ENCODE assay signal across 16 cellular contexts in the genomic region with DNA sequence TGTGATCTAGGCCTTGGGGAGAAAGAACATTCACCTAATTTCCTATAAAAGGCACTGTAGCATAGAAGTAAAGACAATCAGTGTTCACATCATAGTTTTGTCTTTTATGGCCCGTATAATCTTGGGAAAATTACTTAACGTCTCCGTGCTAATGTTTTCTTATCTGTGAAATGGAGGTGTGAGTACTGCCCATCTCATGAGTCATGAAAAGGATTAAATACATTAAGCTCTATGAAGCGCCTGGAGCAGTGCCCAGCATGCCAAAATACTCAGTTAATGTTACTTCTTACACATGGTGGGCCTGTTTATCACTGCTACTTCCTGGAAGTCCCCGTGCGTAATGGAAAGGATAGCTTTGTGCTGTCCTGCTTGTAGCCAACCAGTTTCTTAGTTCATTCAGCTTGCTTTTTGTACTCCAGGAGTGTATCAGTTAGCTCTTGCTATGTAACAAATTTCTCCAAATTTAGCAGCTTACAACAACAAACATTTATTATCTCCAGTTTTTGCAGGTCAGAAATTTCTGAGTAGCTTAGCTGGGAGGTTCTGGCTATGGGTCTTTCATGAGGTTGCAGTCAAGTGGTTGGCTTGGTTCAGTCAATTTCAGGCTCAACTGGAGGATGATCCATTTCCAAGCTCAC.
A peak's percentile ranks its signal among the peaks of the same experiment; 100 is the strongest.
DNase-seq lines count a peak whose midpoint lies in the region; ATAC-seq, FAIRE-seq and TF ChIP-seq lines count a peak whose summit lies in the region.
"Had no signal": no experiment of that assay in that cellular context is flagged by ENCODE, and none has a peak within 500 bp of the region (broad histone marks: within the 10 kb centered on the region; RNA-seq: fewer than 3 reads in every experiment).

No MANE protein-coding gene starts in this region.

- H3K9me1 ChIP-seq in endothelial cell of umbilical vein (replicated peaks; ENCODE audit: control insufficient read depth, extremely low read depth, insufficient read depth, low read length) = no peaks in the 10 kb centered on the region

- H3K4me2 ChIP-seq in HepG2 (ENCODE audit: low read depth, low read length) = no peak overlapping the region
- peak overlapping the region; percentile 34 for H3K4me2 ChIP-seq in endothelial cell of umbilical vein (ENCODE audit: insufficient read depth, low read length)
- H3K4me2 ChIP-seq: BLaER1 had no signal

- TF ChIP-seq EP300 in HepG2 (IDR thresholded peaks at IDR 0.05; ENCODE audit: low read depth in 2 of 2, low read length in 2 of 2) (no peak), HepG2 (CRISPR knock-in tag; IDR thresholded peaks at IDR 0.05; ENCODE audit: borderline replicate concordance) (no peak), transverse colon (IDR thresholded peaks at IDR 0.05; ENCODE audit: low read depth) (no peak)

- POLR2A ChIA-PET in HepG2 (lab: Yijun Ruan, JAX) (no interaction called here), endothelial cell of umbilical vein (lab: Charles Lee) (no interaction called here)

- H2AFZ ChIP-seq in HepG2 (ENCODE audit: low read length) (no peak overlapping the region), endothelial cell of umbilical vein (ENCODE audit: low read depth, low read length) (no peak overlapping the region)

- H3K27me3 ChIP-seq in HepG2 (ENCODE audit: control insufficient read depth in 1 of 2, insufficient read depth in 2 of 2, low read length in 2 of 2) (no peaks in the 10 kb centered on the region), right lobe of liver (no peaks in the 10 kb centered on the region), endothelial cell of umbilical vein (ENCODE audit: control insufficient read depth in 2 of 2, insufficient read depth in 2 of 2, low read length in 2 of 2) (no peaks in the 10 kb centered on the region), transverse colon (no peaks in the 10 kb centered on the region)
- H3K27me3 ChIP-seq: BLaER1, brain microvascular endothelial cell, MG63, vagina had no signal

- H3K9me3 ChIP-seq in HepG2 (ENCODE audit: low read length) (no peaks in the 10 kb centered on the region), right lobe of liver (no peaks in the 10 kb centered on the region), endothelial cell of umbilical vein (replicated peaks; ENCODE audit: control insufficient read depth, insufficient read depth, low read length) (peaks cover 2% of the 10 kb centered on the region), transverse colon (no peaks in the 10 kb centered on the region)
- H3K9me3 ChIP-seq: MG63, vagina had no signal

- H3K36me3 ChIP-seq in HepG2 (replicated peaks in 1 of 2; ENCODE audit: control insufficient read depth in 1 of 2, insufficient read depth in 2 of 2, low read length in 2 of 2) (no peaks in the 10 kb centered on the region), right lobe of liver (no peaks in the 10 kb centered on the region), endothelial cell of umbilical vein (ENCODE audit: control insufficient read depth in 2 of 2, extremely low read depth in 1 of 2, insufficient read depth in 2 of 2, low read length in 2 of 2) (no peaks in the 10 kb centered on the region), transverse colon (no peaks in the 10 kb centered on the region)
- H3K36me3 ChIP-seq: BLaER1, brain microvascular endothelial cell, MG63, vagina had no signal

- intact Hi-C loops in HepG2 (cut with micrococcal nuclease; ENCODE audit: unreplicated experiment) (no loop called here), right lobe of liver (cut with DNase I) (no loop called here), endothelial cell of umbilical vein (cut with micrococcal nuclease) (no loop called here), transverse colon (cut with DNase I; ENCODE audit: low total_unique reads) (no loop called here)

- no peak for TF ChIP-seq RAD21 in HepG2 (CRISPR knock-in tag; IDR thresholded peaks at IDR 0.05)

- CTCF ChIA-PET in HepG2 (lab: Yijun Ruan, JAX; ENCODE audit: low intra/inter-chr PET ratio, low total read pairs) = no interaction called here
- CTCF ChIA-PET in endothelial cell of umbilical vein (lab: Charles Lee) = interaction anchor here (0.7 to 2.0 kb wide), 5 partner anchors 9 to 166 kb away, joined by 3 to 13 read pairs (median 3); no protein-coding TSS in a partner anchor

- TF ChIP-seq POLR2A in HepG2 (IDR thresholded peaks at IDR 0.05; ENCODE audit: insufficient read depth in 1 of 2, low read depth in 2 of 2, low read length in 2 of 2) (no peak), right lobe of liver (IDR thresholded peaks at IDR 0.05) (no peak), endothelial cell of umbilical vein (IDR thresholded peaks at IDR 0.05; ENCODE audit: low read depth, low read length) (no peak), transverse colon (IDR thresholded peaks at IDR 0.05) (no peak)

- in situ Hi-C loops in HepG2 (cut with HindIII; ENCODE audit: extremely low pct_ligation_motif_present, low pct_unique_long_range_greater_than_20kb) = no loop called here
- in situ Hi-C loops in transverse colon (cut with MboI; ENCODE audit: low pct_ligation_motif_present in 1 of 4, low pct_unique_long_range_greater_than_20kb in 1 of 4, low sequenced_read_pairs in 3 of 4) = no loop called here

- DNase-seq in HepG2 (ENCODE audit: low spot score) (no peak), right lobe of liver (no peak), endothelial cell of umbilical vein (ENCODE audit: low read depth, low spot score) (peak; percentile 66), kidney tubule cell (ENCODE audit: low spot score) (peak; percentile 33), transverse colon (peak; percentile 77), GM19240 (ENCODE audit: insufficient read length, low spot score) (no peak)
- DNase-seq: activated CD8-positive, alpha-beta memory T cell treated with anti-CD3 and anti-CD28 coated beads, Interleukin-2, amount 10 ng/mL, durations not matched to agents 7 days and 5 days; brain microvascular endothelial cell; hippocampal formation; MG63; NCI-H1694 treated with DMSO at 0.1 percent for 48 hours had no signal

- H3K9ac ChIP-seq in HepG2 (ENCODE audit: insufficient read depth, low read depth, low read length) (no peak overlapping the region), endothelial cell of umbilical vein (replicated peaks; ENCODE audit: extremely low read depth, insufficient read depth, low read length) (no peak overlapping the region)
- H3K9ac ChIP-seq: BLaER1 had no signal

- H3K27ac ChIP-seq in HepG2 (ENCODE audit: extremely low read length, insufficient read depth, low read length) = no peak overlapping the region
- no peak overlapping the region for H3K27ac ChIP-seq in right lobe of liver
- no peak overlapping the region for H3K27ac ChIP-seq in endothelial cell of umbilical vein (ENCODE audit: insufficient read depth, low read depth, low read length)
- H3K27ac ChIP-seq in transverse colon = peak overlapping the region; percentile 62 to 67 (median 65)
- H3K27ac ChIP-seq: BLaER1, brain microvascular endothelial cell, vagina had no signal

- FAIRE-seq in HepG2 (lab: Jason Lieb, UNC) (no peak), endothelial cell of umbilical vein (lab: Jason Lieb, UNC) (peak; percentile 67)
- FAIRE-seq: A204.1 had no signal

- dilution Hi-C loops in endothelial cell of umbilical vein (cut with MboI; ENCODE audit: extremely low pct_ligation_motif_present, low sequenced_read_pairs) = no loop called here

- H3K4me1 ChIP-seq in HepG2 (ENCODE audit: insufficient read depth, low read length) = no peaks in the 10 kb centered on the region
- peaks cover 0 to 5% (median 0%) of the 10 kb centered on the region in 4 donors for H3K4me1 ChIP-seq in right lobe of liver
- peaks cover 18% of the 10 kb centered on the region for H3K4me1 ChIP-seq in endothelial cell of umbilical vein (ENCODE audit: control insufficient read depth, extremely low read depth, insufficient read depth, low read length)
- peaks cover 0 to 35% (median 14%) of the 10 kb centered on the region in 4 donors for H3K4me1 ChIP-seq in transverse colon

- BruUV-seq in HepG2 (replicated peaks; lab: Mats Ljungman, UMichigan) (no TSS peak), endothelial cell of umbilical vein (replicated peaks; lab: Mats Ljungman, UMichigan) (no TSS peak)

- H3K79me2 ChIP-seq in HepG2 (ENCODE audit: insufficient read depth, low read length) (no peaks in the 10 kb centered on the region), endothelial cell of umbilical vein (ENCODE audit: control insufficient read depth, insufficient read depth, low read length) (no peaks in the 10 kb centered on the region)

- WGBS in HepG2 (ENCODE audit: low lambda C conversion rate) = 66% methylated on average over 6 of the region's 6 CpGs
- WGBS in right lobe of liver (ENCODE audit: insufficient coverage, low coverage, low lambda C conversion rate, missing lambda C conversion rate) = 79% methylated on average over 6 of the region's 6 CpGs
- WGBS in transverse colon (ENCODE audit: low coverage in 1 of 2), 2 donors = 44 to 52% methylated on average over 4 to 6 of the region's 6 CpGs

- ATAC-seq in HepG2 (no peak), right lobe of liver (no peak), HG03378 (IDR thresholded peaks at IDR 0.05; ENCODE audit: unreplicated experiment) (no peak), GM18517 (IDR thresholded peaks at IDR 0.05; ENCODE audit: unreplicated experiment) (no peak)
- ATAC-seq: activated CD8-positive, alpha-beta memory T cell treated with anti-CD3 and anti-CD28 coated beads, Interleukin-2, amount 10 ng/mL, durations not matched to agents 7 days and 5 days had no signal

- no peak overlapping the region for H3K4me3 ChIP-seq in HepG2 (replicated peaks in 1 of 3; ENCODE audit: insufficient read depth in 1 of 3, low read depth in 2 of 3, low read length in 3 of 3)
- no peak overlapping the region for H3K4me3 ChIP-seq in right lobe of liver
- H3K4me3 ChIP-seq in endothelial cell of umbilical vein (replicated peaks in 1 of 3; ENCODE audit: insufficient read depth in 1 of 3, low read depth in 1 of 3, low read length in 3 of 3) = no peak overlapping the region
- H3K4me3 ChIP-seq in transverse colon = no peak overlapping the region
- H3K4me3 ChIP-seq: BLaER1, MG63, vagina had no signal

- H4K20me1 ChIP-seq in HepG2 (ENCODE audit: insufficient read depth, low read length) (no peaks in the 10 kb centered on the region), endothelial cell of umbilical vein (replicated peaks; ENCODE audit: control insufficient read depth, extremely low read depth, insufficient read depth, low read length) (no peaks in the 10 kb centered on the region)
- H4K20me1 ChIP-seq: BLaER1 had no signal

- TF ChIP-seq CTCF in HepG2 (CRISPR knock-in tag; IDR thresholded peaks at IDR 0.05) = no peak
- TF ChIP-seq CTCF in right lobe of liver (IDR thresholded peaks at IDR 0.05) = no peak
- no peak for TF ChIP-seq CTCF in endothelial cell of umbilical vein (IDR thresholded peaks at IDR 0.05; ENCODE audit: extremely low read depth in 1 of 2, insufficient read depth in 1 of 2, low read depth in 1 of 2, low read length in 2 of 2)
- TF ChIP-seq CTCF in transverse colon (IDR thresholded peaks at IDR 0.05) = no peak

TF ChIP-seq in HepG2, 621 proteins besides CTCF, POLR2A, EP300 and RAD21:
- peak; percentile 61; the same call in 1 of the 2 replicates for TF ChIP-seq RBAK (CRISPR knock-in tag; IDR thresholded peaks at IDR 0.05)
- TF ChIP-seq ZMYM2 (CRISPR knock-in tag; IDR thresholded peaks at IDR 0.05) = no peak

TF ChIP-seq in endothelial cell of umbilical vein, 7 proteins besides CTCF, POLR2A, EP300 and RAD21 (continues in another document):
- no peak for TF ChIP-seq MAX (IDR thresholded peaks at IDR 0.05; ENCODE audit: insufficient read depth, insufficient read length)

Comparison
In these comparisons a context has a peak if more than half of its experiments do, and no peak if none do; other contexts are left out.
1. DNase-seq: peak in endothelial cell of umbilical vein (single experiment), kidney tubule cell (single experiment) and transverse colon (single experiment); none in HepG2 (single experiment), right lobe of liver (0 of 3) and GM19240 (single experiment).
2. H3K27ac ChIP-seq: peak in transverse colon (4 of 4); none in HepG2 (single experiment), right lobe of liver (0 of 3) and endothelial cell of umbilical vein (single experiment).